ENCODE assay signal across 1 cellular context in genomic region chr10:47725047-47725446, GRCh38. TPM values are rescaled to one million over a fixed set of nuclear protein-coding genes. Genes with fewer than 3 reads are reported as not detected.
"Had no signal": no experiment of that assay in that cellular context is flagged by ENCODE, and none has a peak within 500 bp of the region (broad histone marks: within the 10 kb centered on the region; RNA-seq: fewer than 3 reads in every experiment).

No MANE protein-coding gene starts in this region.

RNA-seq across cellular contexts. Expression of gene SYT15B, which starts 38.3 kb away (rescaled TPM):
- total RNA-seq: occipital lobe had no signal
